ENCODE assay signal across 9 cellular contexts in the genomic region with DNA sequence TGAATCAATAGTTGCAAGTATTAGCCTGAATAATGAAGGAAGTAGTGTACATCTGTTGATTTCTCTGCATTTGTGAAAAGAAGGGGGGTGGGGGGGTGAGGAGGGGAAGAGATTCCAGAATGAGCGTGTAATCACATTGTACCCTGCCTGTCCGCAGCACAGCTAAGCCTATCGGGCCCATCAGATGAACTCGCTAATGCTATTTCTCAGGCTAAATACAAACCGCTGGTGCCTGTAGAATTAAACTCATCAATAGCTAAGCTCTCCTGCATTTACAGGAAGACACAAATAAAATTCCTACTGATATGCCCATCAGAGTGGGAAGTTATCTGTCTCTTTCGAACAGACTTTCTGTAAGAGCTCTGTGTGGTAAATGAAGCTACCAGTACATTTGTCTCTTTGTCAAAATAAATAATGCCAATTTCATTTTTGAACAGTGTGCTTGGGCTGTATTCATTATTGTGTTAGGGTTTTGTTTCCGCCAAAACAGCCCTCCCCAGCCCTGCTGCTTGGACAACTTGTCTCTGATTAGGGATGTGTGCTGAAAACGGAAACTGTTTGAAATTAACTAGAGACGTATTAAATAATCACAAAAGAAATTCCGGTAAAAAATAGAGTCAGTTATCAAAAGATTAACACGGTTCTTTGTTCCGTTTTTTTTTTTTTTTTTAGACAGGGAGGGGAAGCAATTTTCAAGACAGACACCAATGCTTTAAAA.
DNase-seq lines count a peak whose midpoint lies in the region; ATAC-seq, FAIRE-seq and TF ChIP-seq lines count a peak whose summit lies in the region.
"Had no signal": no experiment of that assay in that cellular context is flagged by ENCODE, and none has a peak within 500 bp of the region (broad histone marks: within the 10 kb centered on the region; RNA-seq: fewer than 3 reads in every experiment).

No MANE protein-coding gene starts in this region.

- H3K4me3 ChIP-seq in upper lobe of right lung = peak overlapping the region; percentile 38

- no peak for FAIRE-seq in RCC 7860 (lab: Jason Lieb, UNC)

- H3K4me1 ChIP-seq in upper lobe of right lung = peaks cover 6% of the 10 kb centered on the region

- H3K9me3 Mint-ChIP-seq in activated naive CD4-positive, alpha-beta T cell treated with anti-CD3 and anti-CD28 coated beads for 36 hours = peaks cover 8% of the 10 kb centered on the region
- peaks cover 4% of the 10 kb centered on the region for H3K9me3 Mint-ChIP-seq in activated naive CD8-positive, alpha-beta T cell treated with anti-CD3 and anti-CD28 coated beads, Interleukin-2, amount 10 ng/mL, durations not matched to agents 7 days and 5 days

- peaks cover 2% of the 10 kb centered on the region for H3K27me3 Mint-ChIP-seq in activated naive CD4-positive, alpha-beta T cell treated with anti-CD3 and anti-CD28 coated beads for 36 hours (ENCODE audit: low read depth)
- H3K27me3 Mint-ChIP-seq in activated naive CD8-positive, alpha-beta T cell treated with anti-CD3 and anti-CD28 coated beads, Interleukin-2, amount 10 ng/mL, durations not matched to agents 7 days and 5 days = peaks cover 2% of the 10 kb centered on the region

- H3K36me3 Mint-ChIP-seq in activated naive CD4-positive, alpha-beta T cell treated with anti-CD3 and anti-CD28 coated beads for 36 hours (ENCODE audit: low read depth) = no peaks in the 10 kb centered on the region
- H3K36me3 Mint-ChIP-seq in activated naive CD8-positive, alpha-beta T cell treated with anti-CD3 and anti-CD28 coated beads, Interleukin-2, amount 10 ng/mL, durations not matched to agents 7 days and 5 days = peaks cover 2% of the 10 kb centered on the region
- H3K36me3 Mint-ChIP-seq: stimulated activated effector memory CD8-positive, alpha-beta T cell treated with anti-CD3 and anti-CD28 coated beads, Interleukin-12 subunit alpha, Interleukin-12 subunit beta, amount 100 ng/mL, for 72 hours had no signal

- peak overlapping the region; percentile 72 for H3K4me3 Mint-ChIP-seq in activated naive CD4-positive, alpha-beta T cell treated with anti-CD3 and anti-CD28 coated beads for 36 hours
- H3K4me3 Mint-ChIP-seq in activated naive CD8-positive, alpha-beta T cell treated with anti-CD3 and anti-CD28 coated beads, Interleukin-2, amount 10 ng/mL, durations not matched to agents 7 days and 5 days = peak overlapping the region; percentile 84
- H3K4me3 Mint-ChIP-seq: stimulated activated effector memory CD8-positive, alpha-beta T cell treated with anti-CD3 and anti-CD28 coated beads, Interleukin-12 subunit alpha, Interleukin-12 subunit beta, amount 100 ng/mL, for 72 hours had no signal

- CTCF ChIA-PET in activated naive CD4-positive, alpha-beta T cell treated with anti-CD3 and anti-CD28 coated beads for 36 hours (lab: Charles Lee) = interaction anchor here (0.7 kb wide), 2 partner anchors 429 to 873 kb away, joined by 4 read pairs; no protein-coding TSS in a partner anchor

- no peak for ATAC-seq in activated naive CD8-positive, alpha-beta T cell treated with anti-CD3 and anti-CD28 coated beads, Interleukin-2, amount 10 ng/mL, durations not matched to agents 7 days and 5 days (ENCODE audit: low read depth)
- ATAC-seq in left lobe of liver (peak; percentile 63), upper lobe of right lung (no peak), GM21381 (IDR thresholded peaks at IDR 0.05; ENCODE audit: unreplicated experiment) (no peak)
- ATAC-seq: stimulated activated effector memory CD8-positive, alpha-beta T cell treated with anti-CD3 and anti-CD28 coated beads, Interleukin-12 subunit alpha, Interleukin-12 subunit beta, amount 100 ng/mL, for 72 hours had no signal

- no peak overlapping the region for H3K27ac Mint-ChIP-seq in activated naive CD4-positive, alpha-beta T cell treated with anti-CD3 and anti-CD28 coated beads for 36 hours
- H3K27ac Mint-ChIP-seq in activated naive CD8-positive, alpha-beta T cell treated with anti-CD3 and anti-CD28 coated beads, Interleukin-2, amount 10 ng/mL, durations not matched to agents 7 days and 5 days = no peak overlapping the region
- H3K27ac Mint-ChIP-seq: stimulated activated effector memory CD8-positive, alpha-beta T cell treated with anti-CD3 and anti-CD28 coated beads, Interleukin-12 subunit alpha, Interleukin-12 subunit beta, amount 100 ng/mL, for 72 hours had no signal

- no peak for DNase-seq in activated naive CD4-positive, alpha-beta T cell treated with anti-CD3 and anti-CD28 coated beads for 36 hours
- DNase-seq in activated naive CD4-positive, alpha-beta T cell treated with anti-CD3 and anti-CD28 coated beads, Interleukin-2, amount 50 U/mL, for 16 hours = no peak
- DNase-seq in activated naive CD8-positive, alpha-beta T cell treated with anti-CD3 and anti-CD28 coated beads, Interleukin-2, amount 10 ng/mL, durations not matched to agents 7 days and 5 days = no peak
- DNase-seq in left lobe of liver (ENCODE audit: low spot score) (no peak), upper lobe of right lung (no peak), RCC 7860 (ENCODE audit: low spot score) (no peak), NCI-H1436 treated with DMSO at 0.1 percent for 48 hours (lab: John Stamatoyannopoulos, UW) (no peak)

- intact Hi-C loops in activated naive CD4-positive, alpha-beta T cell treated with anti-CD3 and anti-CD28 coated beads for 36 hours (cut with micrococcal nuclease) = no loop called here
- intact Hi-C loops in upper lobe of right lung (cut with DNase I) = no loop called here

- POLR2A ChIA-PET in activated naive CD8-positive, alpha-beta T cell treated with anti-CD3 and anti-CD28 coated beads, Interleukin-2, amount 10 ng/mL, durations not matched to agents 7 days and 5 days (lab: Charles Lee) = no interaction called here

- no peaks in the 10 kb centered on the region for H3K27me3 ChIP-seq in upper lobe of right lung

- no peak for TF ChIP-seq CTCF in upper lobe of right lung (IDR thresholded peaks at IDR 0.05)

- H3K27ac ChIP-seq in upper lobe of right lung = no peak overlapping the region

- no peaks in the 10 kb centered on the region for H3K9me3 ChIP-seq in upper lobe of right lung

- H3K36me3 ChIP-seq in upper lobe of right lung = no peaks in the 10 kb centered on the region

- H3K4me1 Mint-ChIP-seq in activated naive CD4-positive, alpha-beta T cell treated with anti-CD3 and anti-CD28 coated beads for 36 hours (ENCODE audit: low read depth) = peaks cover 18% of the 10 kb centered on the region
- peaks cover 7% of the 10 kb centered on the region for H3K4me1 Mint-ChIP-seq in activated naive CD8-positive, alpha-beta T cell treated with anti-CD3 and anti-CD28 coated beads, Interleukin-2, amount 10 ng/mL, durations not matched to agents 7 days and 5 days
- H3K4me1 Mint-ChIP-seq: stimulated activated effector memory CD8-positive, alpha-beta T cell treated with anti-CD3 and anti-CD28 coated beads, Interleukin-12 subunit alpha, Interleukin-12 subunit beta, amount 100 ng/mL, for 72 hours had no signal
